15 cellular contexts compared by ENCODE assay signal in genomic region chr9:90290716-90291485, GRCh38.
"Had no signal": no experiment of that assay in that cellular context is flagged by ENCODE, and none has a peak within 500 bp of the region (broad histone marks: within the 10 kb centered on the region; RNA-seq: fewer than 3 reads in every experiment).

No MANE protein-coding gene starts in this region.

- H3K4me3 ChIP-seq: esophagus muscularis mucosa, thyroid gland had no signal

- H3K36me3 ChIP-seq: esophagus muscularis mucosa, neutrophil, thyroid gland had no signal

- H3K9me3 ChIP-seq: esophagus muscularis mucosa, neutrophil, thyroid gland had no signal

- ATAC-seq: activated CD4-positive, CD25-positive, alpha-beta regulatory T cell treated with anti-CD3 and anti-CD28 coated beads, Interleukin-2, amount 50 U/mL, for 24 hours; left ventricle myocardium superior; natural killer cell; stimulated activated effector memory CD8-positive, alpha-beta T cell treated with anti-CD3 and anti-CD28 coated beads, Interleukin-12 subunit alpha, Interleukin-12 subunit beta, amount 100 ng/mL, for 72 hours; T-helper 17 cell had no signal

- H3K27me3 ChIP-seq: thyroid gland had no signal

- H3K4me1 ChIP-seq: esophagus muscularis mucosa, thyroid gland had no signal

- DNase-seq: activated CD4-positive, alpha-beta T cell treated with anti-CD3 and anti-CD28 coated beads, Interleukin-2, amount 50 U/mL, for 1 hour; activated CD8-positive, alpha-beta memory T cell treated with anti-CD3 and anti-CD28 coated beads for 24 hours; activated naive CD8-positive, alpha-beta T cell treated with anti-CD3 and anti-CD28 coated beads for 36 hours; anterior cingulate cortex; hippocampal formation; left ventricle myocardium superior; mesendoderm; natural killer cell; retina; T-helper 17 cell; thyroid gland had no signal

- H3K27ac ChIP-seq: esophagus muscularis mucosa, neutrophil, thyroid gland had no signal
